In genomic region chr22:37643225-37643847, GRCh38 we compare ENCODE assay signal across 8 cellular contexts. TPM values are rescaled to one million over a fixed set of nuclear protein-coding genes. Genes with fewer than 3 reads are reported as not detected.
A peak's percentile ranks its signal among the peaks of the same experiment; 100 is the strongest.
DNase-seq lines count a peak whose midpoint lies in the region; ATAC-seq and TF ChIP-seq lines count a peak whose summit lies in the region.

No MANE protein-coding gene starts in this region.

- H3K79me2 ChIP-seq in mammary epithelial cell (ENCODE audit: insufficient read depth, low read length): peaks cover 30% of the 10 kb centered on the region

- no peaks in the 10 kb centered on the region for H3K27me3 ChIP-seq in mammary epithelial cell (ENCODE audit: insufficient read depth, low read length)

- no peak overlapping the region for H2AFZ ChIP-seq in mammary epithelial cell (ENCODE audit: low read depth, low read length)

- BruUV-seq in mammary epithelial cell (replicated peaks; lab: Mats Ljungman, UMichigan): no TSS peak

- POLR2A ChIA-PET in activated B cell treated with CpG ODN at 0.5 μM for 24 hours (lab: Charles Lee): interaction anchor here (0.6 to 5.5 kb wide), 13 partner anchors 10 to 43 kb away, joined by 3 to 55 read pairs (median 10); partner anchors contain the start of genes GGA1, LGALS1, NOL12 and PDXP

- H4K20me1 ChIP-seq in mammary epithelial cell (ENCODE audit: insufficient read depth, low read length): no peaks in the 10 kb centered on the region

- no peak overlapping the region for H3K9ac ChIP-seq in mammary epithelial cell (ENCODE audit: insufficient read depth, low read length)

- no peak overlapping the region for H3K27ac ChIP-seq in mammary epithelial cell (ENCODE audit: insufficient read depth, low read depth, low read length)

- DNase-seq in AML-193 (lab: John Stamatoyannopoulos, UW) (peak; percentile 51 to 64), GM19240 (ENCODE audit: insufficient read length, low spot score) (peak; percentile 84), NCI-H2029 (lab: John Stamatoyannopoulos, UW) (peak; percentile 43), activated B cell treated with CpG ODN at 0.5 μM for 24 hours (peak; percentile 85), mammary epithelial cell (peak; percentile 62), kidney glomerular epithelial cell (lab: John Stamatoyannopoulos, UW) (peak; percentile 54)
- peak; percentile 95 to 96 for DNase-seq in stimulated activated CD4-positive, alpha-beta T cell treated with anti-CD3 and anti-CD28 coated beads, Interleukin-2, amount 100 ng/mL, for 24 hours

- H3K4me1 ChIP-seq in mammary epithelial cell (ENCODE audit: insufficient read depth, low read length): peaks cover 23% of the 10 kb centered on the region

- H3K36me3 ChIP-seq in mammary epithelial cell (ENCODE audit: insufficient read depth, low read length): peaks cover 12% of the 10 kb centered on the region

- dilution Hi-C loops in mammary epithelial cell (cut with HindIII; ENCODE audit: low sequenced_read_pairs): loop anchor here (5.0 kb wide), 4 partner anchors 41 to 104 kb away; partner anchors contain the start of gene CDC42EP1

- CTCF ChIA-PET in activated B cell treated with CpG ODN at 0.5 μM for 24 hours (lab: Charles Lee): interaction anchor here (0.7 to 7.1 kb wide), 22 partner anchors 8 to 220 kb away, joined by 3 to 163 read pairs (median 9); partner anchors contain the start of genes GGA1, LGALS1, NOL12 and PDXP
- CTCF ChIA-PET in mammary epithelial cell (lab: Charles Lee; ENCODE audit: low non-redundant PET): interaction anchor here (0.6 to 1.5 kb wide), 6 partner anchors 12 to 149 kb away, joined by 3 to 10 read pairs (median 4); partner anchors contain the start of gene PDXP

- H3K27me3 Mint-ChIP-seq in activated B cell treated with CpG ODN at 0.5 μM for 24 hours: no peaks in the 10 kb centered on the region

- intact Hi-C loops in activated B cell treated with CpG ODN at 0.5 μM for 24 hours (cut with micrococcal nuclease) (loop anchor here (1.0 kb wide), 5 partner anchors 10 to 43 kb away; partner anchors contain the start of genes NOL12 and PDXP), mammary epithelial cell (cut with micrococcal nuclease) (loop anchor here (1.0 to 2.0 kb wide), 7 partner anchors 15 to 149 kb away; partner anchors contain the start of genes GGA1 and PDXP)

- H3K4me3 ChIP-seq in mammary epithelial cell (replicated peaks in 1 of 3; ENCODE audit: insufficient read depth in 1 of 3, low read depth in 2 of 3, low read length in 3 of 3): no peak overlapping the region

- H3K36me3 Mint-ChIP-seq in activated B cell treated with CpG ODN at 0.5 μM for 24 hours (ENCODE audit: low read depth): peaks cover 55% of the 10 kb centered on the region

- in situ Hi-C loops in mammary epithelial cell (cut with MboI; ENCODE audit: low sequenced_read_pairs in 2 of 2): loop anchor here in 1 of 2 donors (5.0 to 10.0 kb wide), 2 partner anchors 39 to 141 kb away; no protein-coding TSS in a partner anchor

- no peaks in the 10 kb centered on the region for H3K9me3 Mint-ChIP-seq in activated B cell treated with CpG ODN at 0.5 μM for 24 hours

- no peak overlapping the region for H3K4me2 ChIP-seq in mammary epithelial cell (ENCODE audit: insufficient read depth, low read depth, low read length)

- peak overlapping the region; percentile 59 for H3K27ac Mint-ChIP-seq in activated B cell treated with CpG ODN at 0.5 μM for 24 hours

- peak; percentile 64 for TF ChIP-seq CTCF in activated B cell treated with CpG ODN at 0.5 μM for 24 hours (IDR thresholded peaks at IDR 0.05)
- peak; percentile 74 to 84 for TF ChIP-seq CTCF in mammary epithelial cell (conservative IDR thresholded peaks at IDR 0.05 in 1 of 2, IDR thresholded peaks at IDR 0.05 in 1 of 2; ENCODE audit: extremely low read depth in 1 of 2, insufficient read depth in 1 of 2, low read depth in 1 of 2, low read length in 2 of 2)

- 26% methylated on average over 8 of the region's 9 CpGs for WGBS in mammary epithelial cell (ENCODE audit: low coverage, missing lambda C conversion rate)

- no peaks in the 10 kb centered on the region for H3K9me3 ChIP-seq in mammary epithelial cell (replicated peaks; ENCODE audit: insufficient read depth, low read length)

- ATAC-seq in activated B cell treated with CpG ODN at 0.5 μM for 24 hours (ENCODE audit: low read depth): peak; percentile 80
- ATAC-seq in HG02588 (IDR thresholded peaks at IDR 0.05; ENCODE audit: unreplicated experiment): no peak

- peak overlapping the region; percentile 28 for H3K4me3 Mint-ChIP-seq in activated B cell treated with CpG ODN at 0.5 μM for 24 hours

- peaks cover 34% of the 10 kb centered on the region for H3K4me1 Mint-ChIP-seq in activated B cell treated with CpG ODN at 0.5 μM for 24 hours

RNA-seq across cellular contexts. Expression of gene SH3BP1, which starts 3.9 kb away (rescaled TPM):
- total RNA-seq in activated B cell treated with CpG ODN at 0.5 μM for 24 hours (87.9 and 88.4 TPM in 2 replicates), mammary epithelial cell (10 to 100 TPM; 28.2 to 65.9 TPM)
- 43.7 TPM for polyA plus RNA-seq in mammary epithelial cell
- polyA minus RNA-seq in mammary epithelial cell: 77.9 TPM

RNA-seq across cellular contexts. Expression of gene PDXP, which starts 15.2 kb away (rescaled TPM):
- total RNA-seq in activated B cell treated with CpG ODN at 0.5 μM for 24 hours (17.7 and 22.6 TPM in 2 replicates), mammary epithelial cell (1 to 10 TPM; 5.8 to 6.9 TPM)
- 19.4 TPM for polyA plus RNA-seq in mammary epithelial cell
- polyA minus RNA-seq in mammary epithelial cell: 10.4 TPM

RNA-seq across cellular contexts. Expression of gene LGALS1, which starts 32.1 kb away (rescaled TPM):
- 230 and 254 TPM in 2 replicates for total RNA-seq in activated B cell treated with CpG ODN at 0.5 μM for 24 hours
- total RNA-seq in mammary epithelial cell: 1,000 to 10,000 TPM; 2,888 to 3,171 TPM
- 6,743 TPM for polyA plus RNA-seq in mammary epithelial cell
- 4,799 TPM for polyA minus RNA-seq in mammary epithelial cell

RNA-seq across cellular contexts. Expression of gene GGA1, which starts 34.7 kb away (rescaled TPM):
- total RNA-seq in activated B cell treated with CpG ODN at 0.5 μM for 24 hours (102 and 126 TPM in 2 replicates), mammary epithelial cell (10 to 100 TPM; 33.8 to 60.2 TPM)
- polyA plus RNA-seq in mammary epithelial cell: 26.7 TPM
- polyA minus RNA-seq in mammary epithelial cell: 56.2 TPM

RNA-seq across cellular contexts. Expression of gene NOL12, which starts 42.8 kb away (rescaled TPM):
- 39.0 and 39.8 TPM in 2 replicates for total RNA-seq in activated B cell treated with CpG ODN at 0.5 μM for 24 hours
- total RNA-seq in mammary epithelial cell: 10 to 100 TPM in 1 of 2 donors, 1 to 10 TPM in 1; 8.0 to 32.4 TPM
- 21.2 TPM for polyA plus RNA-seq in mammary epithelial cell
- 11.9 TPM for polyA minus RNA-seq in mammary epithelial cell

Comparison
In these comparisons a context has a peak if more than half of its experiments do, and no peak if none do; other contexts are left out.
1. DNase-seq: peak in every context shown above with its lines; median percentile 96 in stimulated activated CD4-positive, alpha-beta T cell treated with anti-CD3 and anti-CD28 coated beads, Interleukin-2, amount 100 ng/mL, for 24 hours; 85 in activated B cell treated with CpG ODN at 0.5 μM for 24 hours; 84 in GM19240; 62 in mammary epithelial cell; 58 in AML-193; 54 in kidney glomerular epithelial cell; 43 in NCI-H2029.
2. RNA of gene LGALS1, which starts 32.1 kb away (total RNA-seq): 2,888 to 3,171 TPM in mammary epithelial cell; 230 to 254 TPM in activated B cell treated with CpG ODN at 0.5 μM for 24 hours; every median in the first group is over 10 times any median in the second.